18 cellular contexts compared by ENCODE assay signal in the genomic region with DNA sequence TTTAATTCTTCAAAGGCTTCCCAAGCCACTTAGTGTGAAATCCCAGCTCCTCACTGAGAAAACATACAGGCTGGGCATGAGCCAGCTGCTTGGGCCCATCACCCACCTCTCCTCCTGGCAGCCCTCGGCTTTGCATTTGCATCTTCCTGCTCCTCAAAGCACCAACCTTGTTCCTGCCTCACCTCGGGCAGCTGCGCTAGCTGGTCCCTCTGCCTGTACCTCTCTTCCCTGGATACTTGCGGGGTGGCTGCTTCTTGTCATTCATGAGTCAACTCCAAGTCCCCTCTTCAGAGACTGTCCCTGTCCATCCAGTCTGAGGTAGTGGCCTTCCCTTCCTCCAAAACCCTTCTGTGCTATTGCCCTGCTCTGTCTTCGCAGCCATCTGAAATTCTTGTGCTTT.
A peak's percentile ranks its signal among the peaks of the same experiment; 100 is the strongest.
DNase-seq lines count a peak whose midpoint lies in the region; ATAC-seq, FAIRE-seq and TF ChIP-seq lines count a peak whose summit lies in the region.
"Had no signal": no experiment of that assay in that cellular context is flagged by ENCODE, and none has a peak within 500 bp of the region (broad histone marks: within the 10 kb centered on the region; RNA-seq: fewer than 3 reads in every experiment).

No MANE protein-coding gene starts in this region.

- H2BK120ac ChIP-seq in trophoblast cell (ENCODE audit: insufficient read depth, low read length, poor library complexity), result no peak overlapping the region

- TF ChIP-seq POLR2A in GM12892 (IDR thresholded peaks at IDR 0.05; ENCODE audit: low read depth, low read length), result no peak

- no peak overlapping the region for H2AFZ ChIP-seq in hepatocyte
- H2AFZ ChIP-seq in trophoblast cell (ENCODE audit: insufficient read depth, low read length, poor library complexity), result no peak overlapping the region
- H2AFZ ChIP-seq: GM23338 had no signal

- H3K18ac ChIP-seq in trophoblast cell (ENCODE audit: low read length), result no peak overlapping the region

- H3K4me2 ChIP-seq in hepatocyte (no peak overlapping the region), trophoblast cell (ENCODE audit: low read length) (no peak overlapping the region)
- H3K4me2 ChIP-seq: BLaER1, GM23338 had no signal

- H2AK5ac ChIP-seq in trophoblast cell (ENCODE audit: low read length), result no peak overlapping the region

- FAIRE-seq in GM12892 (lab: Jason Lieb, UNC), result no peak
- FAIRE-seq: G401.6, GM12891, GM18507, H54 had no signal

- no peak overlapping the region for H4K91ac ChIP-seq in trophoblast cell (ENCODE audit: low read depth, low read length)

- H3K9me3 ChIP-seq in right atrium auricular region (no peaks in the 10 kb centered on the region), heart right ventricle (no peaks in the 10 kb centered on the region), hepatocyte (ENCODE audit: low read depth) (no peaks in the 10 kb centered on the region), trophoblast cell (ENCODE audit: insufficient read depth, low read depth, low read length) (peaks cover 6% of the 10 kb centered on the region)
- H3K9me3 ChIP-seq: BLaER1 had no signal

- H2BK12ac ChIP-seq in trophoblast cell (ENCODE audit: low read length), result no peak overlapping the region

- no peak overlapping the region for H3K4me3 ChIP-seq in right atrium auricular region
- H3K4me3 ChIP-seq in heart right ventricle, result no peak overlapping the region
- H3K4me3 ChIP-seq in hepatocyte, result no peak overlapping the region
- no peak overlapping the region for H3K4me3 ChIP-seq in trophoblast cell (ENCODE audit: low read depth, low read length)
- H3K4me3 ChIP-seq: BLaER1, GM23338 had no signal

- DNase-seq in right atrium auricular region (ENCODE audit: low spot score), result peak; percentile 32
- DNase-seq in heart right ventricle, result no peak
- DNase-seq in hepatocyte (ENCODE audit: low spot score), result peak; percentile 3
- no peak for DNase-seq in trophoblast cell
- DNase-seq in GM12892 (ENCODE audit: insufficient read length), result no peak
- no peak for DNase-seq in stimulated activated CD4-positive, alpha-beta T cell treated with anti-CD3 and anti-CD28 coated beads, Interleukin-15, amount 100 ng/mL, for 24 hours
- DNase-seq in NCI-H69 (lab: John Stamatoyannopoulos, UW), result no peak
- DNase-seq: 8988T; Calu3; CD4-positive, alpha-beta memory T cell; HCEC 1CT had no signal

- TF ChIP-seq CTCF in right atrium auricular region (IDR thresholded peaks at IDR 0.05), result no peak
- no peak for TF ChIP-seq CTCF in heart right ventricle (IDR thresholded peaks at IDR 0.05)
- TF ChIP-seq CTCF in hepatocyte (IDR thresholded peaks at IDR 0.05; ENCODE audit: poor library complexity), result no peak

- no peaks in the 10 kb centered on the region for H3K79me2 ChIP-seq in hepatocyte
- H3K79me2 ChIP-seq in trophoblast cell (ENCODE audit: control insufficient read depth, insufficient read depth, low read length, poor library complexity), result no peaks in the 10 kb centered on the region

- H3K4ac ChIP-seq in trophoblast cell (ENCODE audit: low read depth, low read length), result no peak overlapping the region

- H3K9ac ChIP-seq in trophoblast cell (ENCODE audit: low read length), result no peak overlapping the region
- H3K9ac ChIP-seq: BLaER1 had no signal

- H3K27ac ChIP-seq in right atrium auricular region, result no peak overlapping the region
- H3K27ac ChIP-seq in heart right ventricle, result no peak overlapping the region
- H3K27ac ChIP-seq in hepatocyte, result no peak overlapping the region
- H3K27ac ChIP-seq in trophoblast cell (ENCODE audit: low read depth, low read length), result no peak overlapping the region
- H3K27ac ChIP-seq: BLaER1, HL-60 had no signal

- H4K20me1 ChIP-seq in hepatocyte (ENCODE audit: insufficient read depth, poor library complexity, severe bottlenecking), result no peaks in the 10 kb centered on the region
- H4K20me1 ChIP-seq: BLaER1 had no signal

- H3K4me1 ChIP-seq in right atrium auricular region (no peaks in the 10 kb centered on the region), heart right ventricle (no peaks in the 10 kb centered on the region), hepatocyte (ENCODE audit: insufficient read depth) (peaks cover 24% of the 10 kb centered on the region), trophoblast cell (ENCODE audit: control insufficient read depth in 1 of 2, insufficient read depth in 2 of 2, low read length in 2 of 2) (no peaks in the 10 kb centered on the region)
- H3K4me1 ChIP-seq: BLaER1 had no signal

- intact Hi-C loops in heart right ventricle (cut with DNase I), result no loop called here

- no peak for ATAC-seq in heart right ventricle
- ATAC-seq: GM23338 had no signal

- no peaks in the 10 kb centered on the region for H3K9me2 ChIP-seq in hepatocyte (replicated peaks; ENCODE audit: insufficient read depth)

- H3K36me3 ChIP-seq in right atrium auricular region (no peaks in the 10 kb centered on the region), heart right ventricle (no peaks in the 10 kb centered on the region), hepatocyte (replicated peaks; ENCODE audit: insufficient read depth, low read depth) (no peaks in the 10 kb centered on the region), trophoblast cell (ENCODE audit: control insufficient read depth in 1 of 2, insufficient read depth in 2 of 2, low read length in 2 of 2) (no peaks in the 10 kb centered on the region)
- H3K36me3 ChIP-seq: BLaER1 had no signal

- 77 to 79% methylated on average over 5 of the region's 5 CpGs for WGBS in heart right ventricle, 2 donors
- 89% methylated on average over 5 of the region's 5 CpGs for WGBS in hepatocyte (ENCODE audit: low lambda C conversion rate, missing lambda C conversion rate)
- no CpG with 5 or more reads among the region's 5 CpGs for WGBS in trophoblast cell (ENCODE audit: extremely low coverage, insufficient coverage, insufficient read length)

- H3K14ac ChIP-seq in trophoblast cell (ENCODE audit: low read length), result no peak overlapping the region

- H3K23ac ChIP-seq in trophoblast cell (ENCODE audit: low read length), result no peak overlapping the region

- H3K79me1 ChIP-seq in trophoblast cell (ENCODE audit: low read length), result no peaks in the 10 kb centered on the region

- H2BK5ac ChIP-seq in trophoblast cell (ENCODE audit: low read depth, low read length, poor library complexity), result no peak overlapping the region

- no peak overlapping the region for H4K12ac ChIP-seq in trophoblast cell (ENCODE audit: low read depth, low read length)

- peak overlapping the region; percentile 1 for H4K8ac ChIP-seq in trophoblast cell (ENCODE audit: low read depth, low read length)

- H3K27me3 ChIP-seq in right atrium auricular region, result no peaks in the 10 kb centered on the region
- H3K27me3 ChIP-seq in heart right ventricle, result peaks cover 0 to 17% (median 10%) of the 10 kb centered on the region in 7 donors
- H3K27me3 ChIP-seq in hepatocyte, result no peaks in the 10 kb centered on the region
- H3K27me3 ChIP-seq in trophoblast cell (ENCODE audit: insufficient read depth, low read length), result no peaks in the 10 kb centered on the region
- H3K27me3 ChIP-seq: BLaER1 had no signal

Comparison
In these comparisons a context has a peak if more than half of its experiments do, and no peak if none do; other contexts are left out.
1. DNase-seq: peak in right atrium auricular region (single experiment) and hepatocyte (single experiment); none in heart right ventricle (0 of 2), trophoblast cell (0 of 2), GM12892 (single experiment), stimulated activated CD4-positive, alpha-beta T cell treated with anti-CD3 and anti-CD28 coated beads, Interleukin-15, amount 100 ng/mL, for 24 hours (single experiment) and NCI-H69 (single experiment).